ENCODE assay signal across 11 cellular contexts in genomic region chr15:57114070-57114469, GRCh38.
A peak's percentile ranks its signal among the peaks of the same experiment; 100 is the strongest.
DNase-seq lines count a peak whose midpoint lies in the region; ATAC-seq and TF ChIP-seq lines count a peak whose summit lies in the region.
"Had no signal": no experiment of that assay in that cellular context is flagged by ENCODE, and none has a peak within 500 bp of the region (broad histone marks: within the 10 kb centered on the region; RNA-seq: fewer than 3 reads in every experiment).

No MANE protein-coding gene starts in this region.

- H4K20me1 ChIP-seq in PC-3 (ENCODE audit: low read length), result no peaks in the 10 kb centered on the region
- H4K20me1 ChIP-seq: BLaER1 had no signal

- no peak overlapping the region for H3K4me3 ChIP-seq in PC-3 (ENCODE audit: low read length)
- no peak overlapping the region for H3K4me3 ChIP-seq in sigmoid colon
- H3K4me3 ChIP-seq: BLaER1 had no signal

- DNase-seq in AML-193 (lab: John Stamatoyannopoulos, UW), result peak; percentile 75 to 80
- DNase-seq in H4 (ENCODE audit: low spot score), result peak; percentile 29
- peak; percentile 21 for DNase-seq in PC-3
- DNase-seq in glomerular visceral epithelial cell (ENCODE audit: extremely low spot score), result peak; percentile 5
- DNase-seq in sigmoid colon, result no peak
- DNase-seq in activated gamma-delta T cell (lab: John Stamatoyannopoulos, UW), result no peak
- DNase-seq in T-helper 2 cell treated with Interferon-gamma antibody and Interleukin-4, amounts not matched to agents 5 μg/mL and 100 μg/mL, for 36 hours (ENCODE audit: low spot score), result no peak
- DNase-seq: activated T-cell treated with anti-CD3 and anti-CD28 coated beads, Interleukin-2, amount 50 U/mL, for 72 hours; Karpas-422 had no signal

- peaks cover 6% of the 10 kb centered on the region for H3K36me3 Mint-ChIP-seq in T-helper 2 cell treated with Interferon-gamma antibody and Interleukin-4, amounts not matched to agents 5 μg/mL and 100 μg/mL, for 36 hours (ENCODE audit: low read depth)

- 8 to 46% methylated on average over 3 of the region's 3 CpGs for WGBS in sigmoid colon, 2 donors

- H3K36me3 ChIP-seq in PC-3 (ENCODE audit: low read depth, low read length) (no peaks in the 10 kb centered on the region), sigmoid colon (no peaks in the 10 kb centered on the region)

- H3K9me3 Mint-ChIP-seq in T-helper 2 cell treated with Interferon-gamma antibody and Interleukin-4, amounts not matched to agents 5 μg/mL and 100 μg/mL, for 36 hours, result no peaks in the 10 kb centered on the region
- H3K9me3 Mint-ChIP-seq: activated T-cell treated with anti-CD3 and anti-CD28 coated beads, Interleukin-2, amount 50 U/mL, for 72 hours had no signal

- peaks cover 14% of the 10 kb centered on the region for H3K4me1 ChIP-seq in PC-3 (ENCODE audit: insufficient read depth, low read length)
- peaks cover 0 to 44% (median 22%) of the 10 kb centered on the region in 4 donors for H3K4me1 ChIP-seq in sigmoid colon

- no peak for TF ChIP-seq EP300 in sigmoid colon (IDR thresholded peaks at IDR 0.05)

- intact Hi-C loops in PC-3 (cut with micrococcal nuclease) (no loop called here), sigmoid colon (cut with DNase I) (no loop called here)

- H3K79me2 ChIP-seq in PC-3 (ENCODE audit: low read length), result no peaks in the 10 kb centered on the region

- no peak overlapping the region for H2AFZ ChIP-seq in PC-3 (ENCODE audit: low read length)

- H3K4me3 Mint-ChIP-seq in T-helper 2 cell treated with Interferon-gamma antibody and Interleukin-4, amounts not matched to agents 5 μg/mL and 100 μg/mL, for 36 hours, result no peak overlapping the region
- H3K4me3 Mint-ChIP-seq: activated T-cell treated with anti-CD3 and anti-CD28 coated beads, Interleukin-2, amount 50 U/mL, for 72 hours had no signal

- no peaks in the 10 kb centered on the region for H3K9me2 ChIP-seq in PC-3 (replicated peaks; ENCODE audit: low read length)

- POLR2A ChIA-PET in PC-3 (lab: Charles Lee; ENCODE audit: unreplicated experiment), result no interaction called here

- no peaks in the 10 kb centered on the region for H3K27me3 ChIP-seq in PC-3 (ENCODE audit: low read length)
- no peaks in the 10 kb centered on the region for H3K27me3 ChIP-seq in sigmoid colon
- H3K27me3 ChIP-seq: BLaER1 had no signal

- H3K9ac ChIP-seq in PC-3 (ENCODE audit: low read length), result no peak overlapping the region
- H3K9ac ChIP-seq: BLaER1 had no signal

- no peak overlapping the region for H3K27ac Mint-ChIP-seq in T-helper 2 cell treated with Interferon-gamma antibody and Interleukin-4, amounts not matched to agents 5 μg/mL and 100 μg/mL, for 36 hours
- H3K27ac Mint-ChIP-seq: activated T-cell treated with anti-CD3 and anti-CD28 coated beads, Interleukin-2, amount 50 U/mL, for 72 hours had no signal

- H3K9me3 ChIP-seq in PC-3 (ENCODE audit: low read length) (no peaks in the 10 kb centered on the region), sigmoid colon (no peaks in the 10 kb centered on the region)
- H3K9me3 ChIP-seq: BLaER1 had no signal

- CTCF ChIA-PET in PC-3 (lab: Charles Lee), result no interaction called here

- peaks cover 19% of the 10 kb centered on the region for H3K4me1 Mint-ChIP-seq in T-helper 2 cell treated with Interferon-gamma antibody and Interleukin-4, amounts not matched to agents 5 μg/mL and 100 μg/mL, for 36 hours (ENCODE audit: low read depth)

- ATAC-seq in PC-3 (peak; percentile 48), HG03196 (IDR thresholded peaks at IDR 0.05; ENCODE audit: unreplicated experiment) (no peak)
- ATAC-seq: activated T-cell treated with anti-CD3 and anti-CD28 coated beads, Interleukin-2, amount 50 U/mL, for 72 hours had no signal

- H3F3A ChIP-seq in PC-3 (ENCODE audit: low read length, unreplicated experiment), result no peaks in the 10 kb centered on the region

- H3K27ac ChIP-seq in PC-3 (ENCODE audit: low read length), result no peak overlapping the region
- no peak overlapping the region for H3K27ac ChIP-seq in sigmoid colon
- H3K27ac ChIP-seq: BLaER1 had no signal

- TF ChIP-seq POLR2A in sigmoid colon (IDR thresholded peaks at IDR 0.05), result no peak

- no peaks in the 10 kb centered on the region for H3K27me3 Mint-ChIP-seq in T-helper 2 cell treated with Interferon-gamma antibody and Interleukin-4, amounts not matched to agents 5 μg/mL and 100 μg/mL, for 36 hours (ENCODE audit: low read depth)

- no TSS peak for BruUV-seq in PC-3 (replicated peaks; lab: Mats Ljungman, UMichigan)

- H3K4me2 ChIP-seq in PC-3 (ENCODE audit: low read length), result no peak overlapping the region
- H3K4me2 ChIP-seq: BLaER1 had no signal

- no peak for TF ChIP-seq CTCF in PC-3 (conservative IDR thresholded peaks at IDR 0.05; ENCODE audit: low read depth, low read length)
- TF ChIP-seq CTCF in sigmoid colon (IDR thresholded peaks at IDR 0.05), result no peak

Comparison
In these comparisons a context has a peak if more than half of its experiments do, and no peak if none do; other contexts are left out.
1. DNase-seq: peak in AML-193 (2 of 2), H4 (single experiment), PC-3 (single experiment) and glomerular visceral epithelial cell (single experiment); none in sigmoid colon (single experiment), activated gamma-delta T cell (single experiment) and T-helper 2 cell treated with Interferon-gamma antibody and Interleukin-4, amounts not matched to agents 5 μg/mL and 100 μg/mL, for 36 hours (single experiment).